20 cellular contexts compared by ENCODE assay signal in the genomic region with DNA sequence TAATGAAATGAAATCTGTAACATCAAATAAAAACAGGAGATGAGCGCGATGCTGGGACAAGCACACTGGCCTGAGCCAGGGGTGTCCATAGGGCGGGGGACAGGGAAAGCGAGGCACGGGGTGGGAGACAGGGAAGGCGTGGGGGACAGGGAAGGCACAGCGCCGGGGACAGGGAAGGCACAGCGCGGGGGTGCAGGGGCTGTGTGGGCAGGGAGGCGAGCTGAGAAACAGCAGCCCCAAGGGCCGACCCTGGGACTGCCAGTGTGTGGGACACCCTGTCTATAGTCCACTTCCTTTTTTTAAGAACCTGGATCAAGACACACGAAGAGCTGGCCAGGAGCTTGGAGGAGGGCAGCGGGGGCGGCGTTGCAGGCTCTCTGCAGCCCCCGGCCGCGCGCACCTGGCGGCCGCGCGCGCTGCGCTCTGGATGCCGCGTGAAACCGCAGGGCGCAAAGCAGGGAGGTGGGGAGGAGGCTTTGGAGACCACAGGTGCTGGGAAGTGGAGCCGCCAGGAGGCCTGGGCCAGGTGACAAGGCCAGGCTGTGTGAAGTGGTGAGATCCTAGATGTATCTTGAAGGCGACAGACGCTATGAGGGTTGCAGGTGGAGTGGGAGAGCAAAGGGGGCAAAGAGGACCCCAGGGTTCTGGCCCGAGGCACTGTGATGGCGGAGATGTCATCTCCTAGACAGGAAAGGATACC.
DNase-seq lines count a peak whose midpoint lies in the region; ATAC-seq and TF ChIP-seq lines count a peak whose summit lies in the region.
"Had no signal": no experiment of that assay in that cellular context is flagged by ENCODE, and none has a peak within 500 bp of the region (broad histone marks: within the 10 kb centered on the region; RNA-seq: fewer than 3 reads in every experiment).

No MANE protein-coding gene starts in this region.

- no peaks in the 10 kb centered on the region for H3K9me3 Mint-ChIP-seq in WTC11
- H3K9me3 Mint-ChIP-seq in activated CD4-positive, alpha-beta T cell treated with anti-CD3 and anti-CD28 coated beads for 36 hours (ENCODE audit: low read depth) = no peaks in the 10 kb centered on the region

- no peak for TF ChIP-seq CTCF in GM20000 (IDR thresholded peaks at IDR 0.05; ENCODE audit: extremely low read depth, missing control alignments)
- TF ChIP-seq CTCF in WTC11 (IDR thresholded peaks at IDR 0.05) = no peak

- no peaks in the 10 kb centered on the region for H3K36me3 Mint-ChIP-seq in WTC11
- no peaks in the 10 kb centered on the region for H3K36me3 Mint-ChIP-seq in activated CD4-positive, alpha-beta T cell treated with anti-CD3 and anti-CD28 coated beads for 36 hours (ENCODE audit: low read depth)
- H3K36me3 Mint-ChIP-seq: CD14-positive monocyte had no signal

- intact Hi-C loops in activated CD4-positive, alpha-beta T cell treated with anti-CD3 and anti-CD28 coated beads for 36 hours (cut with DNase I, micrococcal nuclease) = no loop called here

- no peaks in the 10 kb centered on the region for H3K27me3 Mint-ChIP-seq in WTC11 (ENCODE audit: low read depth)
- H3K27me3 Mint-ChIP-seq in activated CD4-positive, alpha-beta T cell treated with anti-CD3 and anti-CD28 coated beads for 36 hours = peaks cover 6% of the 10 kb centered on the region

- DNase-seq in GM20000 (ENCODE audit: low spot score) = peak; percentile 24
- no peak for DNase-seq in WTC11 (ENCODE audit: low spot score)
- DNase-seq in left kidney (ENCODE audit: low read depth, low spot score) = peak; percentile 33
- DNase-seq in substantia nigra (lab: John Stamatoyannopoulos, UW) = no peak
- no peak for DNase-seq in activated CD4-positive, alpha-beta T cell treated with anti-CD3 and anti-CD28 coated beads for 36 hours
- no peak for DNase-seq in retina
- DNase-seq: DMS79 treated with DMSO at 0.1 percent for 48 hours, Karpas-422, NCI-H1048, NCI-H1436, NCI-H1930, NCI-H226, NCI-H524, NCI-H82, OCI-M1, Right ventricle myocardium superior had no signal

- POLR2A ChIA-PET in WTC11 (lab: Charles Lee) = no interaction called here
- POLR2A ChIA-PET in activated CD4-positive, alpha-beta T cell treated with anti-CD3 and anti-CD28 coated beads for 36 hours (lab: Charles Lee) = no interaction called here

- ATAC-seq in WTC11 (0 out of 2 replicates have a peak, but pooled peaks have one; percentile 12), GM18861 (IDR thresholded peaks at IDR 0.05; ENCODE audit: unreplicated experiment) (no peak), HG03520 (IDR thresholded peaks at IDR 0.05; ENCODE audit: unreplicated experiment) (no peak)
- ATAC-seq in activated CD4-positive, alpha-beta T cell treated with anti-CD3 and anti-CD28 coated beads for 36 hours = no peak
- ATAC-seq: HCT116 had no signal

- H3K4me3 Mint-ChIP-seq in WTC11 = no peak overlapping the region
- no peak overlapping the region for H3K4me3 Mint-ChIP-seq in activated CD4-positive, alpha-beta T cell treated with anti-CD3 and anti-CD28 coated beads for 36 hours
- H3K4me3 Mint-ChIP-seq: CD14-positive monocyte had no signal

- CTCF ChIA-PET in WTC11 (lab: Charles Lee) = interaction anchor here (0.5 to 6.9 kb wide), 3 partner anchors 18 to 209 kb away, joined by 3 to 234 read pairs (median 3); no protein-coding TSS in a partner anchor
- CTCF ChIA-PET in activated CD4-positive, alpha-beta T cell treated with anti-CD3 and anti-CD28 coated beads for 36 hours (lab: Charles Lee) = interaction anchor here (1.1 to 8.1 kb wide), 3 partner anchors 17 to 98 kb away, joined by 3 to 72 read pairs (median 25); no protein-coding TSS in a partner anchor

- peaks cover 21% of the 10 kb centered on the region for H3K4me1 Mint-ChIP-seq in WTC11
- peaks cover 9% of the 10 kb centered on the region for H3K4me1 Mint-ChIP-seq in activated CD4-positive, alpha-beta T cell treated with anti-CD3 and anti-CD28 coated beads for 36 hours

- peak overlapping the region; percentile 67 for H3K27ac ChIP-seq in substantia nigra (ENCODE audit: low read depth, low read length, poor library complexity, severe bottlenecking)

- peak overlapping the region; percentile 64 for H3K27ac Mint-ChIP-seq in WTC11
- H3K27ac Mint-ChIP-seq in activated CD4-positive, alpha-beta T cell treated with anti-CD3 and anti-CD28 coated beads for 36 hours = no peak overlapping the region

TF ChIP-seq in WTC11, 78 proteins besides CTCF, POLR2A, EP300 and RAD21:
- TF ChIP-seq, protein P1, sequence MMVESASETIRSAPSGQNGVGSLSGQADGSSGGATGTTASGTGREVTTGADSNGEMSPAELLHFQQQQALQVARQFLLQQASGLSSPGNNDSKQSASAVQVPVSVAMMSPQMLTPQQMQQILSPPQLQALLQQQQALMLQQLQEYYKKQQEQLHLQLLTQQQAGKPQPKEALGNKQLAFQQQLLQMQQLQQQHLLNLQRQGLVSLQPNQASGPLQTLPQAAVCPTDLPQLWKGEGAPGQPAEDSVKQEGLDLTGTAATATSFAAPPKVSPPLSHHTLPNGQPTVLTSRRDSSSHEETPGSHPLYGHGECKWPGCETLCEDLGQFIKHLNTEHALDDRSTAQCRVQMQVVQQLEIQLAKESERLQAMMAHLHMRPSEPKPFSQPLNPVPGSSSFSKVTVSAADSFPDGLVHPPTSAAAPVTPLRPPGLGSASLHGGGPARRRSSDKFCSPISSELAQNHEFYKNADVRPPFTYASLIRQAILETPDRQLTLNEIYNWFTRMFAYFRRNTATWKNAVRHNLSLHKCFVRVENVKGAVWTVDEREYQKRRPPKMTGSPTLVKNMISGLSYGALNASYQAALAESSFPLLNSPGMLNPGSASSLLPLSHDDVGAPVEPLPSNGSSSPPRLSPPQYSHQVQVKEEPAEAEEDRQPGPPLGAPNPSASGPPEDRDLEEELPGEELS (CRISPR knock-in tag; IDR thresholded peaks at IDR 0.05) = no peak
- TF ChIP-seq ESRRA (CRISPR knock-in tag; IDR thresholded peaks at IDR 0.05; ENCODE audit: borderline replicate concordance) = no peak
- no peak for TF ChIP-seq NFATC4 (CRISPR knock-in tag; IDR thresholded peaks at IDR 0.05)
- TF ChIP-seq, protein P2, sequence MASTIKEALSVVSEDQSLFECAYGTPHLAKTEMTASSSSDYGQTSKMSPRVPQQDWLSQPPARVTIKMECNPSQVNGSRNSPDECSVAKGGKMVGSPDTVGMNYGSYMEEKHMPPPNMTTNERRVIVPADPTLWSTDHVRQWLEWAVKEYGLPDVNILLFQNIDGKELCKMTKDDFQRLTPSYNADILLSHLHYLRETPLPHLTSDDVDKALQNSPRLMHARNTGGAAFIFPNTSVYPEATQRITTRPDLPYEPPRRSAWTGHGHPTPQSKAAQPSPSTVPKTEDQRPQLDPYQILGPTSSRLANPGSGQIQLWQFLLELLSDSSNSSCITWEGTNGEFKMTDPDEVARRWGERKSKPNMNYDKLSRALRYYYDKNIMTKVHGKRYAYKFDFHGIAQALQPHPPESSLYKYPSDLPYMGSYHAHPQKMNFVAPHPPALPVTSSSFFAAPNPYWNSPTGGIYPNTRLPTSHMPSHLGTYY (CRISPR knock-in tag; IDR thresholded peaks at IDR 0.05) = no peak
- no peak for TF ChIP-seq NR1H2 (CRISPR knock-in tag; IDR thresholded peaks at IDR 0.05)
- TF ChIP-seq, protein P3, sequence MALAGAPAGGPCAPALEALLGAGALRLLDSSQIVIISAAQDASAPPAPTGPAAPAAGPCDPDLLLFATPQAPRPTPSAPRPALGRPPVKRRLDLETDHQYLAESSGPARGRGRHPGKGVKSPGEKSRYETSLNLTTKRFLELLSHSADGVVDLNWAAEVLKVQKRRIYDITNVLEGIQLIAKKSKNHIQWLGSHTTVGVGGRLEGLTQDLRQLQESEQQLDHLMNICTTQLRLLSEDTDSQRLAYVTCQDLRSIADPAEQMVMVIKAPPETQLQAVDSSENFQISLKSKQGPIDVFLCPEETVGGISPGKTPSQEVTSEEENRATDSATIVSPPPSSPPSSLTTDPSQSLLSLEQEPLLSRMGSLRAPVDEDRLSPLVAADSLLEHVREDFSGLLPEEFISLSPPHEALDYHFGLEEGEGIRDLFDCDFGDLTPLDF (CRISPR knock-in tag; IDR thresholded peaks at IDR 0.05) = no peak
- no peak for TF ChIP-seq RORB (CRISPR knock-in tag; IDR thresholded peaks at IDR 0.05)

Comparison
In these comparisons a context has a peak if more than half of its experiments do, and no peak if none do; other contexts are left out.
1. DNase-seq: peak in GM20000 (single experiment) and left kidney (single experiment); none in WTC11 (single experiment), substantia nigra (0 of 49), activated CD4-positive, alpha-beta T cell treated with anti-CD3 and anti-CD28 coated beads for 36 hours (single experiment) and retina (single experiment).